In genomic region chr13:29435125-29435911, GRCh38 we compare ENCODE assay signal across 1 cellular context.
TF ChIP-seq lines count a peak whose summit lies in the region.

No MANE protein-coding gene starts in this region.

TF ChIP-seq in HEK293, 187 proteins besides CTCF, POLR2A, EP300 and RAD21 (continued from another document and continues in another):
- TF ChIP-seq PRDM10 (tag by site-specific recombination; IDR thresholded peaks at IDR 0.05) (peak; percentile 91), KLF8 (tag by site-specific recombination; IDR thresholded peaks at IDR 0.05) (peak; percentile 59; the same call in 1 of the 2 replicates), ZNF692 (tag by site-specific recombination; IDR thresholded peaks at IDR 0.05) (peak; percentile 71), ZBTB6 (tag by site-specific recombination; IDR thresholded peaks at IDR 0.05) (no peak), YY1 (tag by site-specific recombination; IDR thresholded peaks at IDR 0.05) (no peak), ZNF843 (tag by site-specific recombination; IDR thresholded peaks at IDR 0.05) (peak; percentile 53), ZNF610 (tag by site-specific recombination; IDR thresholded peaks at IDR 0.05; ENCODE audit: borderline replicate concordance) (no peak), ZFP37 (tag by site-specific recombination; IDR thresholded peaks at IDR 0.05) (no peak), FEZF1 (tag by site-specific recombination; IDR thresholded peaks at IDR 0.05) (0 out of 2 replicates have a peak, but pooled peaks have one; percentile 33), ZNF112 (tag by site-specific recombination; IDR thresholded peaks at IDR 0.05) (no peak), ZNF707 (tag by site-specific recombination; IDR thresholded peaks at IDR 0.05) (no peak), ZNF366 (tag by site-specific recombination; conservative IDR thresholded peaks at IDR 0.05) (peak; percentile 87), AEBP2 (tag by site-specific recombination; IDR thresholded peaks at IDR 0.05; ENCODE audit: borderline replicate concordance) (no peak), ZEB2 (tag by site-specific recombination; IDR thresholded peaks at IDR 0.05) (peak; percentile 58; the same call in 1 of the 2 replicates), ZNF701 (tag by site-specific recombination; IDR thresholded peaks at IDR 0.05) (no peak), ZNF518A (tag by site-specific recombination; conservative IDR thresholded peaks at IDR 0.05; ENCODE audit: low read depth) (no peak), PATZ1 (tag by site-specific recombination; IDR thresholded peaks at IDR 0.05) (no peak; the same call in 1 of the 2 replicates), ZBTB1 (tag by site-specific recombination; IDR thresholded peaks at IDR 0.05) (no peak), WT1 (tag by site-specific recombination; IDR thresholded peaks at IDR 0.05) (peak; percentile 88), KLF1 (tag by site-specific recombination; IDR thresholded peaks at IDR 0.05) (no peak), KLF9 (tag by site-specific recombination; IDR thresholded peaks at IDR 0.05; ENCODE audit: low read depth) (no peak), SP7 (tag by site-specific recombination; IDR thresholded peaks at IDR 0.05) (peak; percentile 49; the same call in 1 of the 2 replicates), ZNF416 (tag by site-specific recombination; IDR thresholded peaks at IDR 0.05) (no peak), ZNF302 (tag by site-specific recombination; IDR thresholded peaks at IDR 0.05; ENCODE audit: low read depth) (no peak), ZNF350 (tag by site-specific recombination; IDR thresholded peaks at IDR 0.05) (no peak), ZXDB (tag by site-specific recombination; IDR thresholded peaks at IDR 0.05) (peak; percentile 44; the same call in 1 of the 2 replicates), ZNF341 (tag by site-specific recombination; IDR thresholded peaks at IDR 0.05; ENCODE audit: low read depth) (no peak), PRDM4 (tag by site-specific recombination; IDR thresholded peaks at IDR 0.05) (peak; percentile 80), TSHZ1 (tag by site-specific recombination; IDR thresholded peaks at IDR 0.05; ENCODE audit: borderline replicate concordance) (peak; percentile 11; the same call in 1 of the 2 replicates), ZFHX2 (tag by site-specific recombination; conservative IDR thresholded peaks at IDR 0.05) (no peak), ZNF148 (tag by site-specific recombination; IDR thresholded peaks at IDR 0.05; ENCODE audit: borderline replicate concordance) (no peak)
